ENCODE assay signal across 1 cellular context in the genomic region with DNA sequence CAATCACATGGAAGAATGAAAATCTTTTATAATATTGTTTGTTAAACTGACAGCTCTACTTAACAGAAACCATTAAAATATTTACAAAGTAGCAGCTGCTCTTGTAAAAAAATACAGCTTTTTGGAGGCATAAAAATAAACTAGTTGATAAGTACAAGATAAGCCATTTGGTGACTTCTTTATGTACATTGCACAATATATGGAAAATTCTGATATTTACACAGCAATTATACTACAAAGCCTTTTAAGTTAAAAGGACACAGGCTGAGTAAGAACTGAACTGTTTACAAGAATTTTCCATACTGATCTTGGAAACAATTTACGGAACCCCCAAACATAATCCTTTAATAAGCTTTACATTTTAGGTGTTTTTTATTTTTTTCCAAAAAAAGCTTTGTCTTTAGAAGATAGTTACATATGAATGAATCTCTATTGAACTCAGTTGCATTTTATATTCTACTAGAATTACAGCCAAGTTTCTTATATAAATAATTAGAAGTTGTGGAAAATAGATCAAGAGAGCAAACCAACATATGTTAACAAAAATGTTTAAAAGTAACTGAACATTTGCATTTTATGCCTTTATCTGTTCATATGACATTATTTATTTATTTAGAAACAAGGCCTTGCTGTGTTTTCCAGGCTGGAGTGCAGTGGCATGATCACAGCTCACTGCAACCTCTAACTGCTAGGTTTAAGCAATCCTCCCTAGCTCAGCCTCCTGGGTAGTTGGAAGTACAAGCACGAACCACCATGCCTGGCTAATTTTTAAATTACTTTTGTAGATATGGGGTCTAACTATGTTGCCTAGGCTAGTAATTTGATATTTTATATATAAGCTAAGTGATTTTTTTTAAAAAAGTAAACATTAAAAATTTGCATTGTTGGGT.
TF ChIP-seq lines count a peak whose summit lies in the region.

No MANE protein-coding gene starts in this region.

TF ChIP-seq in HepG2, 621 proteins besides CTCF, POLR2A, EP300 and RAD21 (continued from another document and continues in another):
- TF ChIP-seq, protein P1, sequence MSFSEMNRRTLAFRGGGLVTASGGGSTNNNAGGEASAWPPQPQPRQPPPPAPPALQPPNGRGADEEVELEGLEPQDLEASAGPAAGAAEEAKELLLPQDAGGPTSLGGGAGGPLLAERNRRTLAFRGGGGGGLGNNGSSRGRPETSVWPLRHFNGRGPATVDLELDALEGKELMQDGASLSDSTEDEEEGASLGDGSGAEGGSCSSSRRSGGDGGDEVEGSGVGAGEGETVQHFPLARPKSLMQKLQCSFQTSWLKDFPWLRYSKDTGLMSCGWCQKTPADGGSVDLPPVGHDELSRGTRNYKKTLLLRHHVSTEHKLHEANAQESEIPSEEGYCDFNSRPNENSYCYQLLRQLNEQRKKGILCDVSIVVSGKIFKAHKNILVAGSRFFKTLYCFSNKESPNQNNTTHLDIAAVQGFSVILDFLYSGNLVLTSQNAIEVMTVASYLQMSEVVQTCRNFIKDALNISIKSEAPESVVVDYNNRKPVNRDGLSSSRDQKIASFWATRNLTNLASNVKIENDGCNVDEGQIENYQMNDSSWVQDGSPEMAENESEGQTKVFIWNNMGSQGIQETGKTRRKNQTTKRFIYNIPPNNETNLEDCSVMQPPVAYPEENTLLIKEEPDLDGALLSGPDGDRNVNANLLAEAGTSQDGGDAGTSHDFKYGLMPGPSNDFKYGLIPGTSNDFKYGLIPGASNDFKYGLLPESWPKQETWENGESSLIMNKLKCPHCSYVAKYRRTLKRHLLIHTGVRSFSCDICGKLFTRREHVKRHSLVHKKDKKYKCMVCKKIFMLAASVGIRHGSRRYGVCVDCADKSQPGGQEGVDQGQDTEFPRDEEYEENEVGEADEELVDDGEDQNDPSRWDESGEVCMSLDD (CRISPR knock-in tag; IDR thresholded peaks at IDR 0.05; ENCODE audit: borderline replicate concordance): peak; percentile 63; the same call in 1 of the 2 replicates
- TF ChIP-seq HCFC1 (IDR thresholded peaks at IDR 0.05; ENCODE audit: low read depth, low read length) (no peak), RCOR2 (CRISPR knock-in tag; IDR thresholded peaks at IDR 0.05) (peak; percentile 59; the same call in 1 of the 2 replicates), ZNF264 (CRISPR knock-in tag; IDR thresholded peaks at IDR 0.05) (no peak), ZNF558 (CRISPR knock-in tag; IDR thresholded peaks at IDR 0.05; ENCODE audit: borderline replicate concordance) (no peak), ZNF33A (CRISPR knock-in tag; IDR thresholded peaks at IDR 0.05; ENCODE audit: borderline replicate concordance) (peak; percentile 36; the same call in 1 of the 2 replicates), ZFAT (CRISPR knock-in tag; conservative IDR thresholded peaks at IDR 0.05) (no peak), MEF2D (CRISPR knock-in tag; IDR thresholded peaks at IDR 0.05) (peak; percentile 82), SNRNP70 (IDR thresholded peaks at IDR 0.05; ENCODE audit: low read depth, low read length) (no peak), ZNF121 (CRISPR knock-in tag; IDR thresholded peaks at IDR 0.05) (no peak), ZNF816 (CRISPR knock-in tag; IDR thresholded peaks at IDR 0.05; ENCODE audit: borderline replicate concordance) (peak; percentile 76; the same call in 1 of the 2 replicates), ZNF432 (CRISPR knock-in tag; IDR thresholded peaks at IDR 0.05; ENCODE audit: borderline replicate concordance) (no peak), POLR2AphosphoS2 (IDR thresholded peaks at IDR 0.05; ENCODE audit: low read depth, low read length) (no peak), ZNF780A (CRISPR knock-in tag; IDR thresholded peaks at IDR 0.05) (0 out of 2 replicates have a peak, but pooled peaks have one; percentile 46), ZNF431 (CRISPR knock-in tag; IDR thresholded peaks at IDR 0.05; ENCODE audit: borderline replicate concordance, low read depth) (no peak), HNRNPUL1 (IDR thresholded peaks at IDR 0.05; ENCODE audit: low read depth, low read length) (no peak; the same call in none of the 2 replicates), ATF7 (IDR thresholded peaks at IDR 0.05) (peak; percentile 41; the same call in 1 of the 2 replicates), ATF7 (CRISPR knock-in tag; IDR thresholded peaks at IDR 0.05) (no peak), ZNF549 (CRISPR knock-in tag; IDR thresholded peaks at IDR 0.05) (0 out of 2 replicates have a peak, but pooled peaks have one; percentile 52), PCBP2 (optimal IDR thresholded peaks at IDR 0.05; ENCODE audit: low read depth, low read length, poor library complexity, severe bottlenecking) (no peak), AKAP8 (CRISPR knock-in tag; IDR thresholded peaks at IDR 0.05) (no peak), AGO1 (IDR thresholded peaks at IDR 0.05; ENCODE audit: low read depth, low read length, poor library complexity, severe bottlenecking) (no peak), TBP (CRISPR knock-in tag; IDR thresholded peaks at IDR 0.05) (no peak), SMARCC2 (IDR thresholded peaks at IDR 0.05) (peak; percentile 96), ZNF354B (CRISPR knock-in tag; IDR thresholded peaks at IDR 0.05) (no peak), TEAD3 (CRISPR knock-in tag; optimal IDR thresholded peaks at IDR 0.05; ENCODE audit: borderline replicate concordance) (peak; percentile 42), TGIF2 (CRISPR knock-in tag; IDR thresholded peaks at IDR 0.05) (no peak), FOXA3 (CRISPR knock-in tag; IDR thresholded peaks at IDR 0.05) (peak; percentile 100), SRSF4 (IDR thresholded peaks at IDR 0.05; ENCODE audit: low read depth, low read length, poor library complexity, severe bottlenecking) (no peak), NCOR1 (IDR thresholded peaks at IDR 0.05; ENCODE audit: borderline replicate concordance, low read length) (peak; percentile 99), ZNF367 (CRISPR knock-in tag; IDR thresholded peaks at IDR 0.05; ENCODE audit: borderline replicate concordance) (no peak), SALL1 (CRISPR knock-in tag; IDR thresholded peaks at IDR 0.05) (peak; percentile 70), TBL1XR1 (IDR thresholded peaks at IDR 0.05; ENCODE audit: borderline replicate concordance, low read length, partially characterized antibody) (peak; percentile 82), ZNF619 (CRISPR knock-in tag; IDR thresholded peaks at IDR 0.05) (no peak), KLF9 (CRISPR knock-in tag; IDR thresholded peaks at IDR 0.05; ENCODE audit: low read depth) (no peak), KDM6A (CRISPR knock-in tag; IDR thresholded peaks at IDR 0.05; ENCODE audit: low read depth) (peak; percentile 90), NBN (conservative IDR thresholded peaks at IDR 0.05) (no peak)
- TF ChIP-seq, protein P2, sequence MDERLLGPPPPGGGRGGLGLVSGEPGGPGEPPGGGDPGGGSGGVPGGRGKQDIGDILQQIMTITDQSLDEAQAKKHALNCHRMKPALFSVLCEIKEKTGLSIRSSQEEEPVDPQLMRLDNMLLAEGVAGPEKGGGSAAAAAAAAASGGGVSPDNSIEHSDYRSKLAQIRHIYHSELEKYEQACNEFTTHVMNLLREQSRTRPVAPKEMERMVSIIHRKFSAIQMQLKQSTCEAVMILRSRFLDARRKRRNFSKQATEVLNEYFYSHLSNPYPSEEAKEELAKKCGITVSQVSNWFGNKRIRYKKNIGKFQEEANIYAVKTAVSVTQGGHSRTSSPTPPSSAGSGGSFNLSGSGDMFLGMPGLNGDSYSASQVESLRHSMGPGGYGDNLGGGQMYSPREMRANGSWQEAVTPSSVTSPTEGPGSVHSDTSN (CRISPR knock-in tag; IDR thresholded peaks at IDR 0.05): no peak
- TF ChIP-seq, protein P3, sequence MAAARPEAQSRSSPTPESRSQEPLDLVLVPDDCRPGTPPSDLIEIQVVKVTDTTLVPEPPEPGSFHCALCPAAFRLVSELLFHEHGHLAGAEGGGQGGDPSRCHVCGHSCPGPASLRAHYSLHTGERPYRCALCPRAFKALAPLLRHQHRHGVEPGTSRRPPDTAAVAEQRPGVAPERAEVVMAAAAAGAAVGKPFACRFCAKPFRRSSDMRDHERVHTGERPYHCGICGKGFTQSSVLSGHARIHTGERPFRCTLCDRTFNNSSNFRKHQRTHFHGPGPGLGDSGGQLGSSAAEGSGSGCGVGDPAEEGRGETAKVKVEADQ (CRISPR knock-in tag; IDR thresholded peaks at IDR 0.05; ENCODE audit: borderline replicate concordance): no peak
- TF ChIP-seq, protein P4, sequence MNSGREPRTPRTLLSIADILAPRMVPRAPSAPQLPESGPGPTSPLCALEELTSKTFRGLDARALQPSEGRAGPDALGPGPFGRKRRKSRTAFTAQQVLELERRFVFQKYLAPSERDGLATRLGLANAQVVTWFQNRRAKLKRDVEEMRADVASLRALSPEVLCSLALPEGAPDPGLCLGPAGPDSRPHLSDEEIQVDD (CRISPR knock-in tag; IDR thresholded peaks at IDR 0.05; ENCODE audit: borderline replicate concordance): no peak
- TF ChIP-seq, protein P5, sequence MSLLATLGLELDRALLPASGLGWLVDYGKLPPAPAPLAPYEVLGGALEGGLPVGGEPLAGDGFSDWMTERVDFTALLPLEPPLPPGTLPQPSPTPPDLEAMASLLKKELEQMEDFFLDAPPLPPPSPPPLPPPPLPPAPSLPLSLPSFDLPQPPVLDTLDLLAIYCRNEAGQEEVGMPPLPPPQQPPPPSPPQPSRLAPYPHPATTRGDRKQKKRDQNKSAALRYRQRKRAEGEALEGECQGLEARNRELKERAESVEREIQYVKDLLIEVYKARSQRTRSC (CRISPR knock-in tag; IDR thresholded peaks at IDR 0.05; ENCODE audit: low read depth): no peak
- TF ChIP-seq, protein P6, sequence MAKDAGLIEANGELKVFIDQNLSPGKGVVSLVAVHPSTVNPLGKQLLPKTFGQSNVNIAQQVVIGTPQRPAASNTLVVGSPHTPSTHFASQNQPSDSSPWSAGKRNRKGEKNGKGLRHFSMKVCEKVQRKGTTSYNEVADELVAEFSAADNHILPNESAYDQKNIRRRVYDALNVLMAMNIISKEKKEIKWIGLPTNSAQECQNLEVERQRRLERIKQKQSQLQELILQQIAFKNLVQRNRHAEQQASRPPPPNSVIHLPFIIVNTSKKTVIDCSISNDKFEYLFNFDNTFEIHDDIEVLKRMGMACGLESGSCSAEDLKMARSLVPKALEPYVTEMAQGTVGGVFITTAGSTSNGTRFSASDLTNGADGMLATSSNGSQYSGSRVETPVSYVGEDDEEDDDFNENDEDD (CRISPR knock-in tag; IDR thresholded peaks at IDR 0.05; ENCODE audit: borderline replicate concordance): 0 out of 2 replicates have a peak, but pooled peaks have one; percentile 19
- TF ChIP-seq, protein P7, sequence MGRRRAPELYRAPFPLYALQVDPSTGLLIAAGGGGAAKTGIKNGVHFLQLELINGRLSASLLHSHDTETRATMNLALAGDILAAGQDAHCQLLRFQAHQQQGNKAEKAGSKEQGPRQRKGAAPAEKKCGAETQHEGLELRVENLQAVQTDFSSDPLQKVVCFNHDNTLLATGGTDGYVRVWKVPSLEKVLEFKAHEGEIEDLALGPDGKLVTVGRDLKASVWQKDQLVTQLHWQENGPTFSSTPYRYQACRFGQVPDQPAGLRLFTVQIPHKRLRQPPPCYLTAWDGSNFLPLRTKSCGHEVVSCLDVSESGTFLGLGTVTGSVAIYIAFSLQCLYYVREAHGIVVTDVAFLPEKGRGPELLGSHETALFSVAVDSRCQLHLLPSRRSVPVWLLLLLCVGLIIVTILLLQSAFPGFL (CRISPR knock-in tag; IDR thresholded peaks at IDR 0.05): no peak
- TF ChIP-seq, protein P8, sequence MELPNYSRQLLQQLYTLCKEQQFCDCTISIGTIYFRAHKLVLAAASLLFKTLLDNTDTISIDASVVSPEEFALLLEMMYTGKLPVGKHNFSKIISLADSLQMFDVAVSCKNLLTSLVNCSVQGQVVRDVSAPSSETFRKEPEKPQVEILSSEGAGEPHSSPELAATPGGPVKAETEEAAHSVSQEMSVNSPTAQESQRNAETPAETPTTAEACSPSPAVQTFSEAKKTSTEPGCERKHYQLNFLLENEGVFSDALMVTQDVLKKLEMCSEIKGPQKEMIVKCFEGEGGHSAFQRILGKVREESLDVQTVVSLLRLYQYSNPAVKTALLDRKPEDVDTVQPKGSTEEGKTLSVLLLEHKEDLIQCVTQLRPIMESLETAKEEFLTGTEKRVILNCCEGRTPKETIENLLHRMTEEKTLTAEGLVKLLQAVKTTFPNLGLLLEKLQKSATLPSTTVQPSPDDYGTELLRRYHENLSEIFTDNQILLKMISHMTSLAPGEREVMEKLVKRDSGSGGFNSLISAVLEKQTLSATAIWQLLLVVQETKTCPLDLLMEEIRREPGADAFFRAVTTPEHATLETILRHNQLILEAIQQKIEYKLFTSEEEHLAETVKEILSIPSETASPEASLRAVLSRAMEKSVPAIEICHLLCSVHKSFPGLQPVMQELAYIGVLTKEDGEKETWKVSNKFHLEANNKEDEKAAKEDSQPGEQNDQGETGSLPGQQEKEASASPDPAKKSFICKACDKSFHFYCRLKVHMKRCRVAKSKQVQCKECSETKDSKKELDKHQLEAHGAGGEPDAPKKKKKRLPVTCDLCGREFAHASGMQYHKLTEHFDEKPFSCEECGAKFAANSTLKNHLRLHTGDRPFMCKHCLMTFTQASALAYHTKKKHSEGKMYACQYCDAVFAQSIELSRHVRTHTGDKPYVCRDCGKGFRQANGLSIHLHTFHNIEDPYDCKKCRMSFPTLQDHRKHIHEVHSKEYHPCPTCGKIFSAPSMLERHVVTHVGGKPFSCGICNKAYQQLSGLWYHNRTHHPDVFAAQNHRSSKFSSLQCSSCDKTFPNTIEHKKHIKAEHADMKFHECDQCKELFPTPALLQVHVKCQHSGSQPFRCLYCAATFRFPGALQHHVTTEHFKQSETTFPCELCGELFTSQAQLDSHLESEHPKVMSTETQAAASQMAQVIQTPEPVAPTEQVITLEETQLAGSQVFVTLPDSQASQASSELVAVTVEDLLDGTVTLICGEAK (IDR thresholded peaks at IDR 0.05): no peak
- TF ChIP-seq, protein P8 (CRISPR knock-in tag; IDR thresholded peaks at IDR 0.05): no peak
